Comparison of ENCODE assay signal across 17 cellular contexts in the genomic region with DNA sequence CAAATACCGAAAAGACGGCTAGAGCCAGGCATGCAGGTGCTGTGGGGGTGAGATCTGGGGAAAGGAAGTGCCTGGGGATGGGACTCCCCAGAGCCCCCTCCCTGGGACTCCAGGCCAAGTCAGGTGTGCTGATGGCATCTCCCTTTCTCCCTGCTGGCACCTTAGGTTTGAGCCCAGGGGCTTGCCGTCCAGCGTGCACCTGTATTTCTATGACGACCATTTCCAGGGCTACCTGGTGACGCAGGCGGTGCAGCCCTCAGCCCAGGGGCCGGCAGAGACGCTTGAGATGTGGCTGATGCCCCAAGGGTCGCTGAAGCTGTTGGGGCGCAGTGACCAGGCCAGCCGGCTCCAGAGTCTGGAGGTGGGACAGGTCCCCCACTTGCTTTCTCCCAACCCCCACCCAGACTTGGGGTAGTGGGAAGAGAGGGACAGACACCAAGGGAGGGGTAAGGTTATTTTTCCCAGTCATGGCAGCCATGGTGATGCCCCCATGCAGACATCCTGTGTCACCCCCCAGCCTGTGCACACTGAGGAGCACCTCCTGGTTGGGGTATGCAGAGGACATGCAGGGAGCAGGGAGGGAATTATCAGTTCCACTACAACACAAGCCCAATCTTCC. TPM values are rescaled to one million over a fixed set of nuclear protein-coding genes. Genes with fewer than 3 reads are reported as not detected.
"Had no signal": no experiment of that assay in that cellular context is flagged by ENCODE, and none has a peak within 500 bp of the region (broad histone marks: within the 10 kb centered on the region; RNA-seq: fewer than 3 reads in every experiment).

No MANE protein-coding gene starts in this region.

- H3K9me3 ChIP-seq: body of pancreas, colonic mucosa, left ventricle myocardium inferior, testis, transverse colon had no signal

- H3K4me3 ChIP-seq: body of pancreas, colonic mucosa, left ventricle myocardium inferior, lung, smooth muscle cell, testis, transverse colon had no signal

- H3K27ac ChIP-seq: body of pancreas, colonic mucosa, left ventricle myocardium inferior, testis, transverse colon had no signal

- ATAC-seq: activated CD8-positive, alpha-beta T cell treated with anti-CD3 and anti-CD28 coated beads, Interleukin-2, amount 10 ng/mL, durations not matched to agents 7 days and 5 days; body of pancreas had no signal

- H3K27me3 ChIP-seq: body of pancreas, colonic mucosa, testis, transverse colon had no signal

- H3K4me1 ChIP-seq: colonic mucosa had no signal

- DNase-seq: activated B cell treated with CpG ODN at 0.5 μM for 24 hours; activated CD8-positive, alpha-beta T cell treated with anti-CD3 and anti-CD28 coated beads, Interleukin-2, amount 10 ng/mL, durations not matched to agents 7 days and 5 days; activated gamma-delta T cell; body of pancreas; cerebellar nuclear complex; colonic mucosa; effector CD8-positive, alpha-beta T cell; left ventricle myocardium inferior; stimulated activated CD4-positive, alpha-beta T cell treated with anti-CD3 and anti-CD28 coated beads, Interleukin-15, amount 100 ng/mL, for 24 hours; stimulated activated CD4-positive, alpha-beta T cell treated with anti-CD3 and anti-CD28 coated beads, Interleukin-2, amount 100 ng/mL, for 24 hours; stimulated activated naive CD4-positive, alpha-beta T cell; T-helper 1 cell; testis; transverse colon had no signal

RNA-seq across cellular contexts. Expression of a gene that starts 16.0 kb away (rescaled TPM):
- total RNA-seq: body of pancreas, mesenteric fat pad had no signal
